Comparison of ENCODE assay signal across 8 cellular contexts in the genomic region with DNA sequence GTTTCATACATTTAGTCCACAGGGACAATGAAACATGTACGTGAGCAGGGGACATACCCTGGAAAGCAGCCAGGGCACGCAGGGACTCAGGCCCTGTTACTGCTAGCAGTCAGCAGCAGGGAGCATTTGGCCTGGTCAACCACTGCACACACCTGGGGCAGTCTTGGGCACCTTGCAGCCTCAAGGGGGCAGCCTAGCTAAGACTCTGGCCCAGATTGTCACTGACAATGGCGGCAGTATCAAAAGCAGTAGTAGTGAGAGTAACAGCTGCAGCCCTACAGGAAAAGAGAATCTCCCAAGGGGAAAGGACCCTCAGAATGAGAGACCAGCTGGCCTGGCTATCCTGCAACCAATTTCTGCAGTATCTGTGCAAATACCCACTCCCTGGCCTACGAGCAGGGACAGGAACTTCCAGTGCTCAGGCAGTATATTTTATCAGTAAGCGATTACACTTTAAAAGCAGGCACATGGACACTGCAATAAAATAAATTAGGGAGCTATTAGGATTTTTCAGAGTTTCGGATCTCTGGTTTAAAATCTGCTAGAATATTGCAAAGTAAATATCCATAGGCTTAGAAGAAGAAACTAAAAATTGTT.
DNase-seq lines count a peak whose midpoint lies in the region; ATAC-seq and TF ChIP-seq lines count a peak whose summit lies in the region.

No MANE protein-coding gene starts in this region.

- no peaks in the 10 kb centered on the region for H3K4me1 ChIP-seq in effector memory CD4-positive, alpha-beta T cell (ENCODE audit: control insufficient read depth, insufficient read depth, low read length, poor library complexity, severe bottlenecking)
- no peaks in the 10 kb centered on the region for H3K4me1 ChIP-seq in mucosa of descending colon (ENCODE audit: low read depth)

- no peaks in the 10 kb centered on the region for H3K9me3 ChIP-seq in effector memory CD4-positive, alpha-beta T cell (ENCODE audit: control insufficient read depth, low read length)
- H3K9me3 ChIP-seq in mucosa of descending colon = no peaks in the 10 kb centered on the region

- ATAC-seq in GM18870 (IDR thresholded peaks at IDR 0.05; ENCODE audit: unreplicated experiment) = peak; percentile 88
- ATAC-seq in HG03060 (IDR thresholded peaks at IDR 0.05; ENCODE audit: low read depth, unreplicated experiment) = peak; percentile 91
- ATAC-seq in mucosa of descending colon = peak; percentile 95

- H3K27ac ChIP-seq in effector memory CD4-positive, alpha-beta T cell (ENCODE audit: insufficient read depth, low read length, poor library complexity, severe bottlenecking) = no peak overlapping the region

- intact Hi-C loops in mucosa of descending colon (cut with DNase I, micrococcal nuclease) = no loop called here

- no peaks in the 10 kb centered on the region for H3K36me3 ChIP-seq in effector memory CD4-positive, alpha-beta T cell (ENCODE audit: control insufficient read depth, insufficient read depth, low read length)
- no peaks in the 10 kb centered on the region for H3K36me3 ChIP-seq in mucosa of descending colon (ENCODE audit: low read depth)

- H3K4me3 ChIP-seq in effector memory CD4-positive, alpha-beta T cell (ENCODE audit: insufficient read depth, low read depth, low read length, poor library complexity, severe bottlenecking) = no peak overlapping the region
- H3K4me3 ChIP-seq in mucosa of descending colon = no peak overlapping the region

- TF ChIP-seq CTCF in mucosa of descending colon (IDR thresholded peaks at IDR 0.05) = peak; percentile 35

- peak; percentile 19 for DNase-seq in AG08396 (ENCODE audit: low spot score)
- peak; percentile 19 to 52 for DNase-seq in NCI-H446 (lab: John Stamatoyannopoulos, UW)
- DNase-seq in activated CD4-positive, alpha-beta T cell treated with anti-CD3 and anti-CD28 coated beads, Interleukin-2, amount 50 U/mL, for 4 hours = peak; percentile 47 to 50
- peak; percentile 11 to 33 (median 13) for DNase-seq in effector memory CD4-positive, alpha-beta T cell
- DNase-seq in mucosa of descending colon = peak; percentile 54 to 83 (median 77)
- peak; percentile 11 to 43 for DNase-seq in stimulated activated CD8-positive, alpha-beta memory T cell treated with anti-CD3 and anti-CD28 coated beads, Interleukin-7, amount 100 ng/mL, for 48 hours (ENCODE audit: extremely low read depth in 1 of 2, low read depth in 1 of 2)

- H3K27me3 ChIP-seq in effector memory CD4-positive, alpha-beta T cell (replicated peaks; ENCODE audit: control insufficient read depth, insufficient read depth, low read length, poor library complexity, severe bottlenecking) = no peaks in the 10 kb centered on the region

Comparison
In these comparisons a context has a peak if more than half of its experiments do, and no peak if none do; other contexts are left out.
1. DNase-seq: peak in every context shown above with its lines; median percentile 77 in mucosa of descending colon; 48 in activated CD4-positive, alpha-beta T cell treated with anti-CD3 and anti-CD28 coated beads, Interleukin-2, amount 50 U/mL, for 4 hours; 36 in NCI-H446; 27 in stimulated activated CD8-positive, alpha-beta memory T cell treated with anti-CD3 and anti-CD28 coated beads, Interleukin-7, amount 100 ng/mL, for 48 hours; 19 in AG08396; 13 in effector memory CD4-positive, alpha-beta T cell.